ENCODE assay signal across 20 cellular contexts in the genomic region with DNA sequence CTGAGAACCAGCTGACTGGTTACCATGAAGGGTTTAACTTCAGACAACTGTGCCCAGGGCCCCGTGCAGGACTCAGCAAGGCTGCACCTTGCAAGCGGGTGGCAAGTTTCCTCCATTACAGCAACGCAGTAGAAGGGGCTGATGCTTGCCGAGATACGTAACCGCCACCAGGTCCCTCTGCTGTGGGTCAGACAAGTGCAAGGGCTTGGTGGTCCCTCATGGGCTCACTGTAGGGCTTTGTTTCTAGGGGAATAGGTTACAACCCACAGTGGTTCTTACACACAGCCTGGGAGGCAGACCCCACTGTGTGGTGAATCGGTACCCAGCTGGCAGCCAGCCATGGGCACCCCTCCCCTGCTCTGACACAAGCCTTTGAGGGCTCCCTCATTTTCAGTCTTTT.
"Had no signal": no experiment of that assay in that cellular context is flagged by ENCODE, and none has a peak within 500 bp of the region (broad histone marks: within the 10 kb centered on the region; RNA-seq: fewer than 3 reads in every experiment).

No MANE protein-coding gene starts in this region.

- H3K4me3 ChIP-seq: colonic mucosa, left ventricle myocardium inferior, lower lobe of right lung, right atrium auricular region, suprapubic skin, thyroid gland, vagina had no signal

- H3K27ac ChIP-seq: colonic mucosa, left ventricle myocardium inferior, lower lobe of right lung, neutrophil, right atrium auricular region, suprapubic skin, thyroid gland, vagina had no signal

- H3K36me3 Mint-ChIP-seq: stimulated activated effector memory CD8-positive, alpha-beta T cell treated with anti-CD3 and anti-CD28 coated beads, Interleukin-12 subunit alpha, Interleukin-12 subunit beta, amount 100 ng/mL, for 72 hours; type B pancreatic cell had no signal

- H3K36me3 ChIP-seq: colonic mucosa, lower lobe of right lung, neutrophil, right atrium auricular region, suprapubic skin, thyroid gland, vagina had no signal

- DNase-seq: colonic mucosa; effector CD4-positive, alpha-beta T cell; foreskin melanocyte; left cardiac atrium; left ventricle myocardium inferior; midbrain; nephron progenitor cell; small intestine; stimulated activated CD4-positive, alpha-beta T cell treated with anti-CD3 and anti-CD28 coated beads, Interleukin-4, amount 100 ng/mL, for 1 hour; stimulated activated CD8-positive, alpha-beta memory T cell treated with anti-CD3 and anti-CD28 coated beads, Interleukin-4, amount 100 ng/mL, for 48 hours; stimulated activated naive CD8-positive, alpha-beta T cell treated with anti-CD3 and anti-CD28 coated beads, Interleukin-15, Interleukin-2, amounts not matched to agents 100 U/mL and 50 U/mL, for 24 hours; thyroid gland had no signal

- H3K9me3 Mint-ChIP-seq: memory B cell; nephron progenitor cell; stimulated activated effector memory CD8-positive, alpha-beta T cell treated with anti-CD3 and anti-CD28 coated beads, Interleukin-12 subunit alpha, Interleukin-12 subunit beta, amount 100 ng/mL, for 72 hours; type B pancreatic cell had no signal

- H3K9me3 ChIP-seq: colonic mucosa, left ventricle myocardium inferior, lower lobe of right lung, neutrophil, right atrium auricular region, suprapubic skin, thyroid gland, vagina had no signal

- H3K4me3 Mint-ChIP-seq: memory B cell; nephron progenitor cell; stimulated activated effector memory CD8-positive, alpha-beta T cell treated with anti-CD3 and anti-CD28 coated beads, Interleukin-12 subunit alpha, Interleukin-12 subunit beta, amount 100 ng/mL, for 72 hours; type B pancreatic cell had no signal

- H3K27me3 Mint-ChIP-seq: type B pancreatic cell had no signal

- H3K27ac Mint-ChIP-seq: memory B cell; nephron progenitor cell; stimulated activated effector memory CD8-positive, alpha-beta T cell treated with anti-CD3 and anti-CD28 coated beads, Interleukin-12 subunit alpha, Interleukin-12 subunit beta, amount 100 ng/mL, for 72 hours; type B pancreatic cell had no signal

- H3K4me1 Mint-ChIP-seq: memory B cell; nephron progenitor cell; stimulated activated effector memory CD8-positive, alpha-beta T cell treated with anti-CD3 and anti-CD28 coated beads, Interleukin-12 subunit alpha, Interleukin-12 subunit beta, amount 100 ng/mL, for 72 hours had no signal

- H3K4me1 ChIP-seq: colonic mucosa, left ventricle myocardium inferior, lower lobe of right lung, right atrium auricular region, suprapubic skin, thyroid gland, vagina had no signal

- H3K27me3 ChIP-seq: colonic mucosa, right atrium auricular region, thyroid gland, vagina had no signal

- ATAC-seq: left cardiac atrium; lower lobe of right lung; stimulated activated effector memory CD8-positive, alpha-beta T cell treated with anti-CD3 and anti-CD28 coated beads, Interleukin-12 subunit alpha, Interleukin-12 subunit beta, amount 100 ng/mL, for 72 hours; stimulated activated naive CD8-positive, alpha-beta T cell treated with anti-CD3 and anti-CD28 coated beads, Interleukin-15, Interleukin-2, amounts not matched to agents 100 U/mL and 50 U/mL, for 24 hours had no signal
